Comparison of ENCODE assay signal across 15 cellular contexts in the genomic region with DNA sequence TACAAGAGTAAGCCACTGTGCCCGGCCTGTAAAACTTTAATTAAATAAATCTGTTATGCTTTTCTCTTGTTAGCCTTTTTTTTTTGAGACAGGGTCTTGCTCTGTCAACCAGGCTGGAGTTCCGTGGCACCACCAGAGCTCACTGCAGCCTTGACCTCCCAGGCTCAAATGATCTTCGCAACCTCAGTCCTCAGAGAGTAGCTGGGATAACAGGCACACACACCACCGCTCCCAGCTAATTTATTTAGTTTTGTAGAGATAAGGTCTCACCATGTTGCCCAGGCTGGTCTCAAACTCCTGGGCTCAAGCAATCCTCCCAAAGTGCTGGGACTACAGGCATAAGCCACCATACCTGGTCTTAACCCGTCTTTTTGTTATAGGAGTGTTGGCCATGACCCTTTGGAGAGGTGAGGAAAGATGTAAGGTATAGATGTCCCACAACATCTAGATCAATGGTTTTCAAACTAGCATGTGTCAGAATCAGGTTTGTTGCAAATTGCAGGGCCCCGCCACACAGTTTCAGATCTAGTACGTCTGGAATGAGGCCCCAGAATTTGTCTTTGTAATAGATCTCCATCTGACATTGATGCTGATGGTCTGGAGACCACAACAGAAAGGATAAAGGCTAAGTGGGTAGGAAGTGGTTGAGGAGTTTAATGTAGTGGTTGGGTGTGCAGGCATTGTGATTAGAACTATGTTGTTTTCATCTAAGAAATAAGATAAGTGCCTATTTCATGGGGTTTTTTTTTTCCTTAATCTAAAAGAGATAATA. TPM values are rescaled to one million over a fixed set of nuclear protein-coding genes. Genes with fewer than 3 reads are reported as not detected.
DNase-seq lines count a peak whose midpoint lies in the region; ATAC-seq lines count a peak whose summit lies in the region.
"Had no signal": no experiment of that assay in that cellular context is flagged by ENCODE, and none has a peak within 500 bp of the region (broad histone marks: within the 10 kb centered on the region; RNA-seq: fewer than 3 reads in every experiment).

No MANE protein-coding gene starts in this region.

- H3K36me3 Mint-ChIP-seq in activated naive CD4-positive, alpha-beta T cell treated with anti-CD3 and anti-CD28 coated beads for 36 hours (ENCODE audit: low read depth): peaks cover 18% of the 10 kb centered on the region
- H3K36me3 Mint-ChIP-seq in T-helper 1 cell treated with Interleukin-12 subunit alpha and Interleukin-12 subunit beta and Interleukin-4 antibody, amounts not matched to agents 30 μg/mL and 1 μg/mL, for 36 hours (ENCODE audit: low read depth): peaks cover 13% of the 10 kb centered on the region
- H3K36me3 Mint-ChIP-seq in activated T-helper 17 cell treated with anti-CD3 and anti-CD28 coated beads, Interleukin-2, amount 50 U/mL, for 72 hours (ENCODE audit: low read depth): peaks cover 12% of the 10 kb centered on the region
- H3K36me3 Mint-ChIP-seq in stimulated activated memory B cell treated with anti-CD40 and anti-IgM and Interleukin-4, amounts not matched to agents 10 μg/mL and 1 μg/mL and 100 μg/mL, for 72 hours: peaks cover 6% of the 10 kb centered on the region

- peaks cover 0 to 7% of the 10 kb centered on the region in 2 experiments for H3K36me3 ChIP-seq in trophoblast cell (ENCODE audit: control insufficient read depth in 1 of 2, insufficient read depth in 2 of 2, low read length in 2 of 2)
- H3K36me3 ChIP-seq: transverse colon had no signal

- H3K4me1 Mint-ChIP-seq in activated naive CD4-positive, alpha-beta T cell treated with anti-CD3 and anti-CD28 coated beads for 36 hours (ENCODE audit: low read depth): peaks cover 30% of the 10 kb centered on the region
- peaks cover 29% of the 10 kb centered on the region for H3K4me1 Mint-ChIP-seq in T-helper 1 cell treated with Interleukin-12 subunit alpha and Interleukin-12 subunit beta and Interleukin-4 antibody, amounts not matched to agents 30 μg/mL and 1 μg/mL, for 36 hours (ENCODE audit: low read depth)
- H3K4me1 Mint-ChIP-seq in activated T-helper 17 cell treated with anti-CD3 and anti-CD28 coated beads, Interleukin-2, amount 50 U/mL, for 72 hours: peaks cover 21% of the 10 kb centered on the region
- peaks cover 38% of the 10 kb centered on the region for H3K4me1 Mint-ChIP-seq in stimulated activated memory B cell treated with anti-CD40 and anti-IgM and Interleukin-4, amounts not matched to agents 10 μg/mL and 1 μg/mL and 100 μg/mL, for 72 hours

- CTCF ChIA-PET in activated naive CD4-positive, alpha-beta T cell treated with anti-CD3 and anti-CD28 coated beads for 36 hours (lab: Charles Lee): no interaction called here

- peaks cover 3 to 7% of the 10 kb centered on the region in 2 experiments for H3K4me1 ChIP-seq in trophoblast cell (ENCODE audit: control insufficient read depth in 1 of 2, insufficient read depth in 2 of 2, low read length in 2 of 2)

- intact Hi-C loops in activated naive CD4-positive, alpha-beta T cell treated with anti-CD3 and anti-CD28 coated beads for 36 hours (cut with micrococcal nuclease): no loop called here

- no peak overlapping the region for H2AK5ac ChIP-seq in trophoblast cell (ENCODE audit: low read length)

- peak; percentile 49 for ATAC-seq in activated T-helper 17 cell treated with anti-CD3 and anti-CD28 coated beads, Interleukin-2, amount 50 U/mL, for 72 hours (replicated peaks)
- ATAC-seq in stimulated activated memory B cell treated with anti-CD40 and anti-IgM and Interleukin-4, amounts not matched to agents 10 μg/mL and 1 μg/mL and 100 μg/mL, for 72 hours: no peak
- ATAC-seq in GM19455 (IDR thresholded peaks at IDR 0.05; ENCODE audit: unreplicated experiment): no peak
- ATAC-seq: SK-N-SH treated with all-trans-retinoic acid at 6 μM for 48 hours had no signal

- no peak overlapping the region for H4K12ac ChIP-seq in trophoblast cell (ENCODE audit: low read depth, low read length)

- H4K8ac ChIP-seq in trophoblast cell (ENCODE audit: low read depth, low read length): no peak overlapping the region

- no peak overlapping the region for H3K23ac ChIP-seq in trophoblast cell (ENCODE audit: low read length)

- H3K27me3 ChIP-seq in trophoblast cell (ENCODE audit: insufficient read depth, low read length): no peaks in the 10 kb centered on the region
- H3K27me3 ChIP-seq: transverse colon had no signal

- WGBS in trophoblast cell (ENCODE audit: extremely low coverage, insufficient coverage, insufficient read length): no CpG with 5 or more reads among the region's 7 CpGs

- H2BK12ac ChIP-seq in trophoblast cell (ENCODE audit: low read length): no peak overlapping the region

- no peak overlapping the region for H3K27ac ChIP-seq in trophoblast cell (ENCODE audit: low read depth, low read length)
- H3K27ac ChIP-seq: transverse colon had no signal

- H3K27ac Mint-ChIP-seq in activated naive CD4-positive, alpha-beta T cell treated with anti-CD3 and anti-CD28 coated beads for 36 hours: peak overlapping the region; percentile 1
- peak overlapping the region; percentile 46 for H3K27ac Mint-ChIP-seq in T-helper 1 cell treated with Interleukin-12 subunit alpha and Interleukin-12 subunit beta and Interleukin-4 antibody, amounts not matched to agents 30 μg/mL and 1 μg/mL, for 36 hours
- H3K27ac Mint-ChIP-seq in activated T-helper 17 cell treated with anti-CD3 and anti-CD28 coated beads, Interleukin-2, amount 50 U/mL, for 72 hours: peak overlapping the region; percentile 20
- H3K27ac Mint-ChIP-seq in stimulated activated memory B cell treated with anti-CD40 and anti-IgM and Interleukin-4, amounts not matched to agents 10 μg/mL and 1 μg/mL and 100 μg/mL, for 72 hours: peak overlapping the region; percentile 16

- H3K4me3 Mint-ChIP-seq in activated naive CD4-positive, alpha-beta T cell treated with anti-CD3 and anti-CD28 coated beads for 36 hours: no peak overlapping the region
- peak overlapping the region; percentile 11 for H3K4me3 Mint-ChIP-seq in T-helper 1 cell treated with Interleukin-12 subunit alpha and Interleukin-12 subunit beta and Interleukin-4 antibody, amounts not matched to agents 30 μg/mL and 1 μg/mL, for 36 hours
- peak overlapping the region; percentile 17 for H3K4me3 Mint-ChIP-seq in activated T-helper 17 cell treated with anti-CD3 and anti-CD28 coated beads, Interleukin-2, amount 50 U/mL, for 72 hours
- H3K4me3 Mint-ChIP-seq in stimulated activated memory B cell treated with anti-CD40 and anti-IgM and Interleukin-4, amounts not matched to agents 10 μg/mL and 1 μg/mL and 100 μg/mL, for 72 hours: no peak overlapping the region

- H3K4ac ChIP-seq in trophoblast cell (ENCODE audit: low read depth, low read length): no peak overlapping the region

- H2BK120ac ChIP-seq in trophoblast cell (ENCODE audit: insufficient read depth, low read length, poor library complexity): no peak overlapping the region

- H3K9me3 ChIP-seq in trophoblast cell (ENCODE audit: insufficient read depth, low read depth, low read length): no peaks in the 10 kb centered on the region
- H3K9me3 ChIP-seq: transverse colon had no signal

- H3K27me3 Mint-ChIP-seq in activated naive CD4-positive, alpha-beta T cell treated with anti-CD3 and anti-CD28 coated beads for 36 hours (ENCODE audit: low read depth): no peaks in the 10 kb centered on the region
- no peaks in the 10 kb centered on the region for H3K27me3 Mint-ChIP-seq in T-helper 1 cell treated with Interleukin-12 subunit alpha and Interleukin-12 subunit beta and Interleukin-4 antibody, amounts not matched to agents 30 μg/mL and 1 μg/mL, for 36 hours (ENCODE audit: low read depth)
- H3K27me3 Mint-ChIP-seq in activated T-helper 17 cell treated with anti-CD3 and anti-CD28 coated beads, Interleukin-2, amount 50 U/mL, for 72 hours: no peaks in the 10 kb centered on the region
- no peaks in the 10 kb centered on the region for H3K27me3 Mint-ChIP-seq in stimulated activated memory B cell treated with anti-CD40 and anti-IgM and Interleukin-4, amounts not matched to agents 10 μg/mL and 1 μg/mL and 100 μg/mL, for 72 hours

- no peak overlapping the region for H4K91ac ChIP-seq in trophoblast cell (ENCODE audit: low read depth, low read length)

- H3K4me2 ChIP-seq in trophoblast cell (ENCODE audit: low read length): no peak overlapping the region

- H3K18ac ChIP-seq in trophoblast cell (ENCODE audit: low read length): no peak overlapping the region

- no peak overlapping the region for H3K9ac ChIP-seq in trophoblast cell (ENCODE audit: low read length)

- peaks cover 7% of the 10 kb centered on the region for H3K79me2 ChIP-seq in trophoblast cell (ENCODE audit: control insufficient read depth, insufficient read depth, low read length, poor library complexity)

- no peak overlapping the region for H3K4me3 ChIP-seq in trophoblast cell (ENCODE audit: low read depth, low read length)
- H3K4me3 ChIP-seq: skin epidermis, transverse colon had no signal

- no peak overlapping the region for H2BK5ac ChIP-seq in trophoblast cell (ENCODE audit: low read depth, low read length, poor library complexity)

- no peak overlapping the region for H3K14ac ChIP-seq in trophoblast cell (ENCODE audit: low read length)

- H3K9me3 Mint-ChIP-seq in activated naive CD4-positive, alpha-beta T cell treated with anti-CD3 and anti-CD28 coated beads for 36 hours: no peaks in the 10 kb centered on the region
- H3K9me3 Mint-ChIP-seq in T-helper 1 cell treated with Interleukin-12 subunit alpha and Interleukin-12 subunit beta and Interleukin-4 antibody, amounts not matched to agents 30 μg/mL and 1 μg/mL, for 36 hours: no peaks in the 10 kb centered on the region
- H3K9me3 Mint-ChIP-seq in activated T-helper 17 cell treated with anti-CD3 and anti-CD28 coated beads, Interleukin-2, amount 50 U/mL, for 72 hours: no peaks in the 10 kb centered on the region
- H3K9me3 Mint-ChIP-seq in stimulated activated memory B cell treated with anti-CD40 and anti-IgM and Interleukin-4, amounts not matched to agents 10 μg/mL and 1 μg/mL and 100 μg/mL, for 72 hours: no peaks in the 10 kb centered on the region

- no peak overlapping the region for H2AFZ ChIP-seq in trophoblast cell (ENCODE audit: insufficient read depth, low read length, poor library complexity)

- peaks cover 8% of the 10 kb centered on the region for H3K79me1 ChIP-seq in trophoblast cell (ENCODE audit: low read length)

- DNase-seq in activated naive CD4-positive, alpha-beta T cell treated with anti-CD3 and anti-CD28 coated beads for 36 hours: peak; percentile 30
- no peak for DNase-seq in activated naive CD4-positive, alpha-beta T cell treated with anti-CD3 and anti-CD28 coated beads, Interleukin-2, amount 50 U/mL, for 16 hours
- no peak for DNase-seq in stimulated activated naive CD4-positive, alpha-beta T cell treated with Interleukin-2 at 50 U/mL for 16 hours (lab: John Stamatoyannopoulos, UW)
- no peak for DNase-seq in trophoblast cell
- DNase-seq: DMS53, mammary epithelial cell, NCI-H1105 treated with DMSO at 0.1 percent for 48 hours, NCI-H2227 treated with DMSO at 0.1 percent for 48 hours, transverse colon had no signal

RNA-seq across cellular contexts. Expression of gene GGA2, which starts 4.3 kb away (rescaled TPM):
- total RNA-seq in activated naive CD4-positive, alpha-beta T cell treated with anti-CD3 and anti-CD28 coated beads for 36 hours: 10 to 100 TPM; 53.0 to 62.7 TPM
- 100 to 1,000 TPM in 1 of 2 donors, 10 to 100 TPM in 1; 87.2 to 138 TPM for total RNA-seq in activated T-helper 17 cell treated with anti-CD3 and anti-CD28 coated beads, Interleukin-2, amount 50 U/mL, for 72 hours
- 29.3 and 31.7 TPM in 2 replicates for polyA plus RNA-seq in trophoblast cell (2013)

RNA-seq across cellular contexts. Expression of gene EARS2, which starts 42.6 kb away (rescaled TPM):
- 10 to 100 TPM; 23.7 to 25.1 TPM for total RNA-seq in activated naive CD4-positive, alpha-beta T cell treated with anti-CD3 and anti-CD28 coated beads for 36 hours
- 10 to 100 TPM; 23.1 to 25.3 TPM for total RNA-seq in activated T-helper 17 cell treated with anti-CD3 and anti-CD28 coated beads, Interleukin-2, amount 50 U/mL, for 72 hours
- 8.0 and 9.3 TPM in 2 replicates for polyA plus RNA-seq in trophoblast cell (2013)

RNA-seq across cellular contexts. Expression of gene UBFD1, which starts 43.0 kb away (rescaled TPM):
- 10 to 100 TPM; 52.3 to 54.6 TPM for total RNA-seq in activated naive CD4-positive, alpha-beta T cell treated with anti-CD3 and anti-CD28 coated beads for 36 hours
- 10 to 100 TPM; 42.1 to 58.2 TPM for total RNA-seq in activated T-helper 17 cell treated with anti-CD3 and anti-CD28 coated beads, Interleukin-2, amount 50 U/mL, for 72 hours
- polyA plus RNA-seq in trophoblast cell (2013): 42.7 and 45.0 TPM in 2 replicates

Comparison
In these comparisons a context has a peak if more than half of its experiments do, and no peak if none do; other contexts are left out.
1. H3K4me3 Mint-ChIP-seq: peak in T-helper 1 cell treated with Interleukin-12 subunit alpha and Interleukin-12 subunit beta and Interleukin-4 antibody, amounts not matched to agents 30 μg/mL and 1 μg/mL, for 36 hours (single experiment) and activated T-helper 17 cell treated with anti-CD3 and anti-CD28 coated beads, Interleukin-2, amount 50 U/mL, for 72 hours (single experiment); none in activated naive CD4-positive, alpha-beta T cell treated with anti-CD3 and anti-CD28 coated beads for 36 hours (single experiment) and stimulated activated memory B cell treated with anti-CD40 and anti-IgM and Interleukin-4, amounts not matched to agents 10 μg/mL and 1 μg/mL and 100 μg/mL, for 72 hours (single experiment).
2. Peak in every context shown above with its lines, with median percentiles within 50 percentile points of each other: H3K27ac Mint-ChIP-seq.